In the genomic region with DNA sequence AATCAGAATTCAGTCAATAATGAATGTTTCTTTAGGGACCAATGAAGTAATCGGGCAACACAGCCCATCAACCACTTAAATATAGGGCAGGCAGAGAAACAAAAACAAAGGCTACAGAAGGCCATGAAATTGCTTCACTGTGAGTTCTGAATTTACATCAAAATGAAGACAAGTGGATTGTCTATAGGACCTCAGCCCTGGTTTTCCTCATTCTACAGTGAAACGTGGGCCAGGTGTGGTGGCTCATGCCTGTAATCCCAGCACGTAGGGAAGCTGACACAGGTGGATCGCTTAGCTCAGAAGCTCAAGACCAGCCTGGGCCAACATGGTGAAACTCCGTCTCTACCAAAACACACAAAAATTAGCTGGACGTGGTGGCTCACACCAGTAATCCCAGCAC, we compare ENCODE assay signal across 1 cellular context.
TF ChIP-seq lines count a peak whose summit lies in the region.

No MANE protein-coding gene starts in this region.

TF ChIP-seq in H1, 55 proteins besides CTCF, POLR2A, EP300 and RAD21 (continued from another document):
- TF ChIP-seq EGR1 (IDR thresholded peaks at IDR 0.05; ENCODE audit: borderline replicate concordance, low read depth, low read length), result 0 out of 2 replicates have a peak, but pooled peaks have one; percentile 21
